1 cellular context compared by ENCODE assay signal in the genomic region with DNA sequence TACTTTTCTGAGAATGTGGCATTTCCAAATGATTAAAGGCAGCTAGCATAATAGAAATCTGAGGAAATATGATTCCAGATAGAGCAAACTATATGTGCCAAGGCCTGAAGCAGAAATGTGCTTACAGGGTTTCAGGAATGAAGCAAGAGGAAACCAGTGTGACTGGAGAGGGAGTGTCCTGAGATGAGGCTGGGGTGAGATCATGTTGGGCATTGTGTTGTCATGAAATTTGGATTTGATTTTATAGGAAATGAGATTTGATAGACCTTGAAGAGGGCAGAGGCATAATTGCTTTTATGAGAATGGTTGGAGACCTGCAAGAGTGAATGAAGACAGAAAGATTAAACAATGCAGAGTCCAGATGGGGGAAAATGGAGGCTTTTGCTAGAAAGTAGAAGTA.
TF ChIP-seq lines count a peak whose summit lies in the region.

No MANE protein-coding gene starts in this region.

TF ChIP-seq in HepG2, 621 proteins besides CTCF, POLR2A, EP300 and RAD21 (continued from another document):
- TF ChIP-seq, protein P1, sequence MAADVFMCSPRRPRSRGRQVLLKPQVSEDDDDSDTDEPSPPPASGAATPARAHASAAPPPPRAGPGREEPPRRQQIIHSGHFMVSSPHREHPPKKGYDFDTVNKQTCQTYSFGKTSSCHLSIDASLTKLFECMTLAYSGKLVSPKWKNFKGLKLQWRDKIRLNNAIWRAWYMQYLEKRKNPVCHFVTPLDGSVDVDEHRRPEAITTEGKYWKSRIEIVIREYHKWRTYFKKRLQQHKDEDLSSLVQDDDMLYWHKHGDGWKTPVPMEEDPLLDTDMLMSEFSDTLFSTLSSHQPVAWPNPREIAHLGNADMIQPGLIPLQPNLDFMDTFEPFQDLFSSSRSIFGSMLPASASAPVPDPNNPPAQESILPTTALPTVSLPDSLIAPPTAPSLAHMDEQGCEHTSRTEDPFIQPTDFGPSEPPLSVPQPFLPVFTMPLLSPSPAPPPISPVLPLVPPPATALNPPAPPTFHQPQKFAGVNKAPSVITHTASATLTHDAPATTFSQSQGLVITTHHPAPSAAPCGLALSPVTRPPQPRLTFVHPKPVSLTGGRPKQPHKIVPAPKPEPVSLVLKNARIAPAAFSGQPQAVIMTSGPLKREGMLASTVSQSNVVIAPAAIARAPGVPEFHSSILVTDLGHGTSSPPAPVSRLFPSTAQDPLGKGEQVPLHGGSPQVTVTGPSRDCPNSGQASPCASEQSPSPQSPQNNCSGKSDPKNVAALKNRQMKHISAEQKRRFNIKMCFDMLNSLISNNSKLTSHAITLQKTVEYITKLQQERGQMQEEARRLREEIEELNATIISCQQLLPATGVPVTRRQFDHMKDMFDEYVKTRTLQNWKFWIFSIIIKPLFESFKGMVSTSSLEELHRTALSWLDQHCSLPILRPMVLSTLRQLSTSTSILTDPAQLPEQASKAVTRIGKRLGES (CRISPR knock-in tag; IDR thresholded peaks at IDR 0.05; ENCODE audit: borderline replicate concordance): no peak
- no peak for TF ChIP-seq ZFP1 (CRISPR knock-in tag; IDR thresholded peaks at IDR 0.05)
